1 cellular context compared by ENCODE assay signal in the genomic region with DNA sequence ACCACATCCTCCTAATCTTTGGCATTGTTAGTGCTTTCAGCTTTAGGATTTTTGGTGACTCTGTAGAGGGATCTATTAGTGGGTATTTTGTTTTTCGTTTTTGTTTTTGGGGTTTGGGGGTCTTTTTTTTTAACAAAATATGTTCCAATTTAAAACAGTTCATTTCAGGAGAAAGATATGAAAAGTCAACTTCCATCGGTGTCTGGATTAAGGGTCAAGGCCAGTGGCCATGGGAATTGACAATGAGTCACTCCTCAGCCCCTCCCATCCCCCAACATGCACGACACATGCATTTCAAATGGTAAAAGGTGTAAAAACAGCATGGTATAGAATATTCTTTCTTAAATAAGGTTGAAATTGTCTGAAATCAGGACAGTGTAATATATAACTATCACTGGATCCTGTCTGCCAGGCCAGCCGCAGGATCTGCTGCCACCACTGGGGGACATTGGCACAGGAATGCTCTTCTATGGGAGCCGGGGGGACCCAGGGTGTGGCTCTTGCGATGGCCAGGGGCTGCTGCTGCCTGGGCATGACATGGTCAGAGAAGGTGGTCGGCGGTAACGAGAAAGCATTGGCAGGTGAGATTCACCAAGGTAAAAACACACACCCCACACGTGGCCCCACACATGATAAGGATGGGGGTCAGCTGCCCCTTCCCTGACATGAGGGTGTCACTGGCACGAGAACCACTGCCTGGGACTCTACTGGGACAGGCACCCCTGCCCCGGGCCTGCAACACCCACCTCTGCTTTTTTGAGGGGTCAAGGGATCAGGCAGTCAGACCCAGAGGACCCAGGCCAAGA.
TF ChIP-seq lines count a peak whose summit lies in the region.

No MANE protein-coding gene starts in this region.

TF ChIP-seq in liver, 16 proteins besides CTCF, POLR2A, EP300 and RAD21 (continued from another document):
- TF ChIP-seq, protein P1, sequence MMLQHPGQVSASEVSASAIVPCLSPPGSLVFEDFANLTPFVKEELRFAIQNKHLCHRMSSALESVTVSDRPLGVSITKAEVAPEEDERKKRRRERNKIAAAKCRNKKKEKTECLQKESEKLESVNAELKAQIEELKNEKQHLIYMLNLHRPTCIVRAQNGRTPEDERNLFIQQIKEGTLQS (IDR thresholded peaks at IDR 0.05) = peak; percentile 56
- TF ChIP-seq RXRA (IDR thresholded peaks at IDR 0.05) = peak in 1 of 2 donors; percentile 52
- TF ChIP-seq TAF1 (conservative IDR thresholded peaks at IDR 0.05) = no peak
- peak; percentile 35 to 58 for TF ChIP-seq HNF4A (conservative IDR thresholded peaks at IDR 0.05)
- no peak for TF ChIP-seq SP1 (IDR thresholded peaks at IDR 0.05)
TF ChIP-seq in liver: peak in this region for 5.
